In genomic region chr6:3793545-3793944, GRCh38 we compare ENCODE assay signal across 1 cellular context.
TF ChIP-seq lines count a peak whose summit lies in the region.

No MANE protein-coding gene starts in this region.

TF ChIP-seq in GM12878, 131 proteins besides CTCF, POLR2A, EP300 and RAD21:
- TF ChIP-seq FOXM1 (IDR thresholded peaks at IDR 0.05; ENCODE audit: low read depth, low read length) (0 out of 2 replicates have a peak, but pooled peaks have one; percentile 19), MYB (IDR thresholded peaks at IDR 0.05; ENCODE audit: borderline replicate concordance, low read depth, low read length) (no peak), ZBTB40 (IDR thresholded peaks at IDR 0.05; ENCODE audit: borderline replicate concordance) (peak; percentile 66), CREM (IDR thresholded peaks at IDR 0.05; ENCODE audit: low read depth) (0 out of 2 replicates have a peak, but pooled peaks have one; percentile 5), SMAD5 (IDR thresholded peaks at IDR 0.05; ENCODE audit: low read depth) (no peak), MLLT1 (IDR thresholded peaks at IDR 0.05) (0 out of 2 replicates have a peak, but pooled peaks have one; percentile 35), BCL3 (IDR thresholded peaks at IDR 0.05; ENCODE audit: borderline replicate concordance, insufficient read depth, low read depth, low read length, poor library complexity, severe bottlenecking) (peak; percentile 36), ATF2 (IDR thresholded peaks at IDR 0.05; ENCODE audit: low read length) (peak; percentile 60; the same call in 1 of the 2 replicates), CBFB (IDR thresholded peaks at IDR 0.05; ENCODE audit: low read depth) (0 out of 2 replicates have a peak, but pooled peaks have one; percentile 47), NFIC (IDR thresholded peaks at IDR 0.05; ENCODE audit: low read depth, low read length) (peak; percentile 39; the same call in 1 of the 2 replicates), ZNF24 (IDR thresholded peaks at IDR 0.05) (peak; percentile 42; the same call in 1 of the 2 replicates), NR2C2 (IDR thresholded peaks at IDR 0.05; ENCODE audit: borderline replicate concordance, control insufficient read depth, insufficient read length, low read depth) (no peak), CBX3 (IDR thresholded peaks at IDR 0.05; ENCODE audit: borderline replicate concordance, low read depth) (no peak), MTA2 (IDR thresholded peaks at IDR 0.05; ENCODE audit: low read depth) (peak; percentile 65; the same call in 1 of the 2 replicates), RAD51 (IDR thresholded peaks at IDR 0.05) (no peak), CEBPZ (IDR thresholded peaks at IDR 0.05; ENCODE audit: low read depth, low read length) (no peak), IRF3 (IDR thresholded peaks at IDR 0.05) (no peak), RBBP5 (conservative IDR thresholded peaks at IDR 0.05) (no peak), RUNX3 (IDR thresholded peaks at IDR 0.05; ENCODE audit: low read length) (peak; percentile 88)
